In genomic region chr17:70013911-70014310, GRCh38 we compare ENCODE assay signal across 23 cellular contexts.
"Had no signal": no experiment of that assay in that cellular context is flagged by ENCODE, and none has a peak within 500 bp of the region (broad histone marks: within the 10 kb centered on the region; RNA-seq: fewer than 3 reads in every experiment).

No MANE protein-coding gene starts in this region.

- H3K4me3 ChIP-seq: ascending aorta had no signal

- ATAC-seq: activated CD8-positive, alpha-beta T cell treated with anti-CD3 and anti-CD28 coated beads for 36 hours had no signal

- DNase-seq: activated CD4-positive, alpha-beta T cell treated with anti-CD3 and anti-CD28 coated beads, Interleukin-2, amount 10 ng/mL, durations not matched to agents 24 days and 14 days; activated CD4-positive, alpha-beta T cell treated with anti-CD3 and anti-CD28 coated beads, Interleukin-2, amount 50 U/mL, for 4 hours; activated CD8-positive, alpha-beta T cell treated with anti-CD3 and anti-CD28 coated beads for 36 hours; activated gamma-delta T cell; activated naive CD4-positive, alpha-beta T cell treated with Interleukin-2 at 50 U/mL for 16 hours; activated naive CD8-positive, alpha-beta T cell treated with anti-CD3 and anti-CD28 coated beads, Interleukin-2, amount 10 ng/mL, durations not matched to agents 7 days and 5 days; activated T-cell treated with anti-CD3 and anti-CD28 coated beads, Interleukin-2, amount 50 U/mL, for 1 hour; amygdala; brain microvascular endothelial cell; central memory CD4-positive, alpha-beta T cell; Karpas-422; KBM-7; NCI-H1105; NCI-H1417 treated with DMSO at 0.1 percent for 48 hours; NCI-H1930; NCI-H2081 treated with DMSO at 0.1 percent for 48 hours; NCI-H226; NCI-H524 treated with DMSO at 0.1 percent for 48 hours; NCI-H748 treated with DMSO at 0.1 percent for 48 hours; OCI-M1; Right ventricle myocardium superior; T1000 had no signal
